1 cellular context compared by ENCODE assay signal in genomic region chr2:74383254-74383653, GRCh38.
TF ChIP-seq lines count a peak whose summit lies in the region.

No MANE protein-coding gene starts in this region.

TF ChIP-seq in A549, 52 proteins besides CTCF, POLR2A, EP300 and RAD21 (continued from another document):
- no peak for TF ChIP-seq E2F6 (IDR thresholded peaks at IDR 0.05; ENCODE audit: borderline replicate concordance, low read depth)
- no peak for TF ChIP-seq TP53 (CRISPR knock-in tag; IDR thresholded peaks at IDR 0.05)
- TF ChIP-seq CHD2 (IDR thresholded peaks at IDR 0.05; ENCODE audit: low read length, partially characterized antibody), result no peak
- no peak for TF ChIP-seq MYC (IDR thresholded peaks at IDR 0.05; ENCODE audit: borderline replicate concordance, low read length)
- TF ChIP-seq CBX8 (IDR thresholded peaks at IDR 0.05), result no peak
- no peak for TF ChIP-seq FOSB (CRISPR knock-in tag; IDR thresholded peaks at IDR 0.05)
- TF ChIP-seq REST (IDR thresholded peaks at IDR 0.05), result no peak
- TF ChIP-seq ZSCAN20 (CRISPR knock-in tag; IDR thresholded peaks at IDR 0.05), result no peak
- TF ChIP-seq ZNF302 (CRISPR knock-in tag; IDR thresholded peaks at IDR 0.05), result no peak
- TF ChIP-seq PHF8 (IDR thresholded peaks at IDR 0.05; ENCODE audit: borderline replicate concordance, low read depth), result no peak
- no peak for TF ChIP-seq POLR2AphosphoS2 (conservative IDR thresholded peaks at IDR 0.05; ENCODE audit: low read length)
